8 cellular contexts compared by ENCODE assay signal in the genomic region with DNA sequence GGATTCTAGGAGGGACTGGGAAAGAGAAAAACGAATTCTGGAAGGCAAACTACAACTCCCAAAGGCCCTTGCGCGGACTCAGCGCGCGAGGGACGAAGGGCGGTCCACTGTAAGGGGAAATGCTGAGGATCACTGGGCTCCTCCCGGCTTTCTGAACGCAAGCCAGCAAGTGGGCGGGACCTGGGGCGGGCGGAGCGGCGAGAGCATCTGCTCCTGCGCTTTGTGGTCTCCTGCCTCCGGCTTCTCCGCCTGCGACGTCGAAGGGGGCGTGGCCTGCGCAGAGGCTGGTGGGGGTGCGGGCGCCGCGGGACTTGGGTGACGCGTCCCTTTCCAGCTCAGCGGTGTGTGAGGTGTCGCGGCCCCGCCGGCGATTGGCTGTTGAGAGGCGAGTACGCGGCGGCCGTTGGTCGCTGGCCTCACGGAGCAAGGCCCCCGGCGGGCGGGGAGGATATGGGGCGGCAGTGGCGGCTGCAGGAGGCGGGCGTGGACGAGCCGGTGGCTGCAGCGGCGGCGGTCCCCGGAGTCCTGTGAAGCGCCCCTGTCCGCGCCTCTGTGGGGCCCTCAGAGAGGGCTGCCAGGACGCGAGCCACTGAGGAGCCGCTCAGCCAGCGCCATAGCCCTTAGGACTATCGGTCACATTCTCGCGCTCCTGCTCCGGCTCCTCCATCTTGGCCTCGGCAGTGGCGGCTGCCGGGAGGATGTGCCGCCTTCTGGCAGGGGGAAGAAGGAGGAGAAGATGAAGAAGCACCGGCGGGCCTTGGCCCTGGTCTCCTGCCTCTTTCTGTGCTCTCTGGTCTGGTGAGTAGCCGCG. TPM values are rescaled to one million over a fixed set of nuclear protein-coding genes. Genes with fewer than 3 reads are reported as not detected.
A peak's percentile ranks its signal among the peaks of the same experiment; 100 is the strongest.
DNase-seq lines count a peak whose midpoint lies in the region; ATAC-seq and TF ChIP-seq lines count a peak whose summit lies in the region.

A gene with protein sequence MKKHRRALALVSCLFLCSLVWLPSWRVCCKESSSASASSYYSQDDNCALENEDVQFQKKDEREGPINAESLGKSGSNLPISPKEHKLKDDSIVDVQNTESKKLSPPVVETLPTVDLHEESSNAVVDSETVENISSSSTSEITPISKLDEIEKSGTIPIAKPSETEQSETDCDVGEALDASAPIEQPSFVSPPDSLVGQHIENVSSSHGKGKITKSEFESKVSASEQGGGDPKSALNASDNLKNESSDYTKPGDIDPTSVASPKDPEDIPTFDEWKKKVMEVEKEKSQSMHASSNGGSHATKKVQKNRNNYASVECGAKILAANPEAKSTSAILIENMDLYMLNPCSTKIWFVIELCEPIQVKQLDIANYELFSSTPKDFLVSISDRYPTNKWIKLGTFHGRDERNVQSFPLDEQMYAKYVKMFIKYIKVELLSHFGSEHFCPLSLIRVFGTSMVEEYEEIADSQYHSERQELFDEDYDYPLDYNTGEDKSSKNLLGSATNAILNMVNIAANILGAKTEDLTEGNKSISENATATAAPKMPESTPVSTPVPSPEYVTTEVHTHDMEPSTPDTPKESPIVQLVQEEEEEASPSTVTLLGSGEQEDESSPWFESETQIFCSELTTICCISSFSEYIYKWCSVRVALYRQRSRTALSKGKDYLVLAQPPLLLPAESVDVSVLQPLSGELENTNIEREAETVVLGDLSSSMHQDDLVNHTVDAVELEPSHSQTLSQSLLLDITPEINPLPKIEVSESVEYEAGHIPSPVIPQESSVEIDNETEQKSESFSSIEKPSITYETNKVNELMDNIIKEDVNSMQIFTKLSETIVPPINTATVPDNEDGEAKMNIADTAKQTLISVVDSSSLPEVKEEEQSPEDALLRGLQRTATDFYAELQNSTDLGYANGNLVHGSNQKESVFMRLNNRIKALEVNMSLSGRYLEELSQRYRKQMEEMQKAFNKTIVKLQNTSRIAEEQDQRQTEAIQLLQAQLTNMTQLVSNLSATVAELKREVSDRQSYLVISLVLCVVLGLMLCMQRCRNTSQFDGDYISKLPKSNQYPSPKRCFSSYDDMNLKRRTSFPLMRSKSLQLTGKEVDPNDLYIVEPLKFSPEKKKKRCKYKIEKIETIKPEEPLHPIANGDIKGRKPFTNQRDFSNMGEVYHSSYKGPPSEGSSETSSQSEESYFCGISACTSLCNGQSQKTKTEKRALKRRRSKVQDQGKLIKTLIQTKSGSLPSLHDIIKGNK (N-terminal part only) (plus strand): TSS at position 451 of the 811 bp plus-strand sequence. CDS start 286 bp downstream, at position 737.

- H3K4me3 ChIP-seq in NB4 (ENCODE audit: low read depth, low read length) (peak within 1 kb of the TSS; percentile 94), SK-N-MC (peak within 1 kb of the TSS; percentile 96), gastroesophageal sphincter (peak within 1 kb of the TSS; percentile 66 to 99)

- H3K4me1 Mint-ChIP-seq in HFFc6 (ENCODE audit: low read depth): peaks cover 56% of the 10 kb centered on the region
- peaks cover 44% of the 10 kb centered on the region for H3K4me1 Mint-ChIP-seq in activated naive CD4-positive, alpha-beta T cell treated with anti-CD3 and anti-CD28 coated beads, Interleukin-2, amount 10 ng/mL, durations not matched to agents 7 days and 5 days

- DNase-seq in GM04503 (ENCODE audit: low read depth) (peak; percentile 96), HFFc6 (peak; percentile 100), NB4 (ENCODE audit: low read depth) (peak; percentile 99), SK-N-MC (ENCODE audit: low read depth, low spot score) (peak; percentile 90), non-pigmented ciliary epithelial cell (ENCODE audit: low read depth) (peak; percentile 96), superior temporal gyrus (ENCODE audit: extremely low spot score) (peak; percentile 99)
- DNase-seq in activated naive CD4-positive, alpha-beta T cell treated with anti-CD3 and anti-CD28 coated beads, Interleukin-2, amount 10 ng/mL, durations not matched to agents 7 days and 5 days: peak; percentile 100

- no peaks in the 10 kb centered on the region for H3K9me3 Mint-ChIP-seq in HFFc6
- H3K9me3 Mint-ChIP-seq in activated naive CD4-positive, alpha-beta T cell treated with anti-CD3 and anti-CD28 coated beads, Interleukin-2, amount 10 ng/mL, durations not matched to agents 7 days and 5 days: no peaks in the 10 kb centered on the region

- 0% methylated on average over 1 to 9 of the region's 74 CpGs for WGBS in gastroesophageal sphincter (ENCODE audit: low coverage in 1 of 2), 2 donors

- peak within 1 kb of the TSS; percentile 92 for H3K9ac ChIP-seq in SK-N-MC (ENCODE audit: insufficient read length)

- H3K36me3 ChIP-seq in SK-N-MC (ENCODE audit: insufficient read depth, low read length) (no peaks in the 10 kb centered on the region), gastroesophageal sphincter (no peaks in the 10 kb centered on the region)

- H3K4me1 ChIP-seq in gastroesophageal sphincter: peaks cover 13 to 47% (median 18%) of the 10 kb centered on the region in 3 donors

- H3K9me3 ChIP-seq in SK-N-MC (ENCODE audit: low read depth, low read length): no peaks in the 10 kb centered on the region
- H3K9me3 ChIP-seq in gastroesophageal sphincter: no peaks in the 10 kb centered on the region

- no peaks in the 10 kb centered on the region; the same call in none of the 2 replicates for H3K27me3 Mint-ChIP-seq in HFFc6 (ENCODE audit: insufficient read depth)
- peaks cover 5% of the 10 kb centered on the region for H3K27me3 Mint-ChIP-seq in activated naive CD4-positive, alpha-beta T cell treated with anti-CD3 and anti-CD28 coated beads, Interleukin-2, amount 10 ng/mL, durations not matched to agents 7 days and 5 days

- ATAC-seq in gastroesophageal sphincter: peak; percentile 97

- H3K36me3 Mint-ChIP-seq in HFFc6 (ENCODE audit: low read depth): peaks cover 9% of the 10 kb centered on the region
- H3K36me3 Mint-ChIP-seq in activated naive CD4-positive, alpha-beta T cell treated with anti-CD3 and anti-CD28 coated beads, Interleukin-2, amount 10 ng/mL, durations not matched to agents 7 days and 5 days: peaks cover 10% of the 10 kb centered on the region

- TF ChIP-seq CTCF in HFFc6 (IDR thresholded peaks at IDR 0.05) (peak; percentile 29; the same call in 1 of the 2 replicates), NB4 (IDR thresholded peaks at IDR 0.05; ENCODE audit: low read depth, low read length) (no peak), gastroesophageal sphincter (IDR thresholded peaks at IDR 0.05) (peak in 2 of 4 experiments; percentile 2 to 23)

- TF ChIP-seq EP300 in gastroesophageal sphincter (IDR thresholded peaks at IDR 0.05): peak; percentile 20

- CTCF ChIA-PET in activated naive CD4-positive, alpha-beta T cell treated with anti-CD3 and anti-CD28 coated beads, Interleukin-2, amount 10 ng/mL, durations not matched to agents 7 days and 5 days (lab: Charles Lee): interaction anchor here (1.1 to 1.8 kb wide), 3 partner anchors 13 to 187 kb away, joined by 3 to 6 read pairs (median 3); no protein-coding TSS in a partner anchor

- peak within 1 kb of the TSS; percentile 99 for H3K4me3 Mint-ChIP-seq in HFFc6
- H3K4me3 Mint-ChIP-seq in activated naive CD4-positive, alpha-beta T cell treated with anti-CD3 and anti-CD28 coated beads, Interleukin-2, amount 10 ng/mL, durations not matched to agents 7 days and 5 days: peak within 1 kb of the TSS; percentile 98

- peak within 1 kb of the TSS; percentile 90 for H3K27ac ChIP-seq in SK-N-MC
- peak within 1 kb of the TSS; percentile 91 to 99 (median 97) for H3K27ac ChIP-seq in gastroesophageal sphincter

- peak within 1 kb of the TSS; percentile 98 for H3K27ac Mint-ChIP-seq in HFFc6
- H3K27ac Mint-ChIP-seq in activated naive CD4-positive, alpha-beta T cell treated with anti-CD3 and anti-CD28 coated beads, Interleukin-2, amount 10 ng/mL, durations not matched to agents 7 days and 5 days: peak within 1 kb of the TSS; percentile 99

- H3K27me3 ChIP-seq in gastroesophageal sphincter: no peaks in the 10 kb centered on the region

- TF ChIP-seq POLR2A in NB4 (IDR thresholded peaks at IDR 0.05; ENCODE audit: extremely low read depth, insufficient read length): peak; percentile 81
- TF ChIP-seq POLR2A in gastroesophageal sphincter (IDR thresholded peaks at IDR 0.05): peak; percentile 94 to 97

RNA-seq across cellular contexts. Expression of the gene that starts here (rescaled TPM):
- total RNA-seq in HFFc6 (2021; fragmentation: NEBNext Ultra II Directional; extraction: Animal tissue kit (Norgen Biotek cat#: 25700)): 10 to 100 TPM; 33.9 to 45.2 (median 37.1) TPM
- 10 to 100 TPM; 15.5 to 41.6 (median 25.1) TPM for total RNA-seq in gastroesophageal sphincter

Comparison
In these comparisons a context has a peak if more than half of its experiments do, and no peak if none do; other contexts are left out.
1. Peak in every context shown above with its lines: DNase-seq, ATAC-seq, H3K4me3 ChIP-seq and H3K27ac ChIP-seq.